1 cellular context compared by ENCODE assay signal in genomic region chr1:205741681-205742080, GRCh38.
TF ChIP-seq lines count a peak whose summit lies in the region.

No MANE protein-coding gene starts in this region.

TF ChIP-seq in K562, 482 proteins besides CTCF, POLR2A, EP300 and RAD21:
- TF ChIP-seq, protein P1, sequence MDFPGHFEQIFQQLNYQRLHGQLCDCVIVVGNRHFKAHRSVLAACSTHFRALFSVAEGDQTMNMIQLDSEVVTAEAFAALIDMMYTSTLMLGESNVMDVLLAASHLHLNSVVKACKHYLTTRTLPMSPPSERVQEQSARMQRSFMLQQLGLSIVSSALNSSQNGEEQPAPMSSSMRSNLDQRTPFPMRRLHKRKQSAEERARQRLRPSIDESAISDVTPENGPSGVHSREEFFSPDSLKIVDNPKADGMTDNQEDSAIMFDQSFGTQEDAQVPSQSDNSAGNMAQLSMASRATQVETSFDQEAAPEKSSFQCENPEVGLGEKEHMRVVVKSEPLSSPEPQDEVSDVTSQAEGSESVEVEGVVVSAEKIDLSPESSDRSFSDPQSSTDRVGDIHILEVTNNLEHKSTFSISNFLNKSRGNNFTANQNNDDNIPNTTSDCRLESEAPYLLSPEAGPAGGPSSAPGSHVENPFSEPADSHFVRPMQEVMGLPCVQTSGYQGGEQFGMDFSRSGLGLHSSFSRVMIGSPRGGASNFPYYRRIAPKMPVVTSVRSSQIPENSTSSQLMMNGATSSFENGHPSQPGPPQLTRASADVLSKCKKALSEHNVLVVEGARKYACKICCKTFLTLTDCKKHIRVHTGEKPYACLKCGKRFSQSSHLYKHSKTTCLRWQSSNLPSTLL (IDR thresholded peaks at IDR 0.05): no peak
- no peak for TF ChIP-seq NFE2 (IDR thresholded peaks at IDR 0.05; ENCODE audit: low read depth)
- TF ChIP-seq IRF9 (tag; IDR thresholded peaks at IDR 0.05): no peak
- no peak for TF ChIP-seq CHD7 (IDR thresholded peaks at IDR 0.05; ENCODE audit: low read depth, low read length)
- peak; percentile 42 for TF ChIP-seq PKNOX1 (IDR thresholded peaks at IDR 0.05)
- no peak for TF ChIP-seq TSC22D4 (tag; IDR thresholded peaks at IDR 0.05)
- TF ChIP-seq MEIS2 (IDR thresholded peaks at IDR 0.05; ENCODE audit: partially characterized antibody): peak; percentile 68
- TF ChIP-seq, protein P2, sequence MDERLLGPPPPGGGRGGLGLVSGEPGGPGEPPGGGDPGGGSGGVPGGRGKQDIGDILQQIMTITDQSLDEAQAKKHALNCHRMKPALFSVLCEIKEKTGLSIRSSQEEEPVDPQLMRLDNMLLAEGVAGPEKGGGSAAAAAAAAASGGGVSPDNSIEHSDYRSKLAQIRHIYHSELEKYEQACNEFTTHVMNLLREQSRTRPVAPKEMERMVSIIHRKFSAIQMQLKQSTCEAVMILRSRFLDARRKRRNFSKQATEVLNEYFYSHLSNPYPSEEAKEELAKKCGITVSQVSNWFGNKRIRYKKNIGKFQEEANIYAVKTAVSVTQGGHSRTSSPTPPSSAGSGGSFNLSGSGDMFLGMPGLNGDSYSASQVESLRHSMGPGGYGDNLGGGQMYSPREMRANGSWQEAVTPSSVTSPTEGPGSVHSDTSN (CRISPR knock-in tag; IDR thresholded peaks at IDR 0.05; ENCODE audit: low read depth): no peak
- TF ChIP-seq, protein P2 (tag; conservative IDR thresholded peaks at IDR 0.05; ENCODE audit: low read depth): peak; percentile 54; the same call in 1 of the 2 replicates
- TF ChIP-seq ZBED1 (IDR thresholded peaks at IDR 0.05): no peak
